ENCODE assay signal across 1 cellular context in genomic region chr6:33112148-33112547, GRCh38.
A peak's percentile ranks its signal among the peaks of the same experiment; 100 is the strongest.
TF ChIP-seq lines count a peak whose summit lies in the region.

No MANE protein-coding gene starts in this region.

TF ChIP-seq in GM12878, 131 proteins besides CTCF, POLR2A, EP300 and RAD21:
- TF ChIP-seq CREB1 (IDR thresholded peaks at IDR 0.05; ENCODE audit: low read depth) (peak; percentile 93), CBX5 (IDR thresholded peaks at IDR 0.05; ENCODE audit: low read depth) (no peak), RFX5 (IDR thresholded peaks at IDR 0.05; ENCODE audit: low read depth, low read length) (peak; percentile 99), CBX3 (IDR thresholded peaks at IDR 0.05; ENCODE audit: borderline replicate concordance, low read depth) (no peak), FOXK2 (IDR thresholded peaks at IDR 0.05) (no peak), SKIL (IDR thresholded peaks at IDR 0.05; ENCODE audit: low read depth, poor library complexity, severe bottlenecking) (no peak), CREM (IDR thresholded peaks at IDR 0.05; ENCODE audit: low read depth) (peak; percentile 82), PKNOX1 (IDR thresholded peaks at IDR 0.05) (peak; percentile 55), BHLHE40 (IDR thresholded peaks at IDR 0.05; ENCODE audit: borderline replicate concordance in 1 of 2, low read depth in 2 of 2, low read length in 1 of 2) (peak; percentile 19 to 59; a peak in 2 of 4 replicates)
